In genomic region chr7:75931676-75932075, GRCh38 we compare ENCODE assay signal across 13 cellular contexts. TPM values are rescaled to one million over a fixed set of nuclear protein-coding genes. Genes with fewer than 3 reads are reported as not detected.
DNase-seq lines count a peak whose midpoint lies in the region; ATAC-seq and TF ChIP-seq lines count a peak whose summit lies in the region.
"Had no signal": no experiment of that assay in that cellular context is flagged by ENCODE, and none has a peak within 500 bp of the region (broad histone marks: within the 10 kb centered on the region; RNA-seq: fewer than 3 reads in every experiment).

No MANE protein-coding gene starts in this region.

- DNase-seq in DMS 273 (lab: John Stamatoyannopoulos, UW; ENCODE audit: unreplicated experiment): peak; percentile 99
- DNase-seq in NCI-H146 (lab: John Stamatoyannopoulos, UW): peak; percentile 96
- DNase-seq in NCI-H524 (lab: John Stamatoyannopoulos, UW): peak; percentile 96 to 98
- DNase-seq in glutamatergic neuron: peak; percentile 71
- DNase-seq in NCI-H226: no peak
- no peak for DNase-seq in GM23248
- DNase-seq: activated CD4-positive, alpha-beta T cell treated with anti-CD3 and anti-CD28 coated beads for 1 hour; activated T-cell treated with anti-CD3 and anti-CD28 coated beads, Interleukin-2, amount 50 U/mL, for 4 hours; H7; stimulated activated naive CD8-positive, alpha-beta T cell treated with anti-CD3 and anti-CD28 coated beads, Interleukin-15, amount 100 ng/mL, for 72 hours had no signal

- no peak overlapping the region for H3K4me2 ChIP-seq in GM23248 (ENCODE audit: unreplicated experiment)

- H3K9me2 ChIP-seq in GM23248 (ENCODE audit: insufficient read depth): no peaks in the 10 kb centered on the region

- H3K36me3 Mint-ChIP-seq in glutamatergic neuron (ENCODE audit: unreplicated experiment): no peaks in the 10 kb centered on the region

- H3K36me3 ChIP-seq in GM23248 (ENCODE audit: low read depth): no peaks in the 10 kb centered on the region

- no peak overlapping the region for H3K27ac ChIP-seq in GM23248

- H3K9me3 ChIP-seq in GM23248 (ENCODE audit: low read depth): no peaks in the 10 kb centered on the region

- no peak overlapping the region for H3K9ac ChIP-seq in GM23248

- 62 to 71% methylated on average over 5 of the region's 5 CpGs for WGBS in GM23248 (ENCODE audit: low coverage in 1 of 2, low lambda C conversion rate in 2 of 2, missing lambda C conversion rate in 2 of 2), 2 experiments

- peaks cover 14% of the 10 kb centered on the region for H3K27me3 Mint-ChIP-seq in glutamatergic neuron (ENCODE audit: unreplicated experiment)
- H3K27me3 Mint-ChIP-seq: IgD-negative memory B cell; stimulated activated naive CD8-positive, alpha-beta T cell treated with anti-CD3 and anti-CD28 coated beads, Interleukin-15, amount 100 ng/mL, for 72 hours had no signal

- H3F3A ChIP-seq in GM23248 (ENCODE audit: insufficient read depth): no peaks in the 10 kb centered on the region

- in situ Hi-C loops in GM23248 (cut with MboI): no loop called here

- no peak overlapping the region for H3K4me3 ChIP-seq in GM23248

- peak overlapping the region; percentile 94 for H3K27ac Mint-ChIP-seq in glutamatergic neuron (ENCODE audit: unreplicated experiment)

- H3K9me3 Mint-ChIP-seq in glutamatergic neuron (ENCODE audit: unreplicated experiment): peaks cover 4% of the 10 kb centered on the region
- H3K9me3 Mint-ChIP-seq: stimulated activated naive CD8-positive, alpha-beta T cell treated with anti-CD3 and anti-CD28 coated beads, Interleukin-15, amount 100 ng/mL, for 72 hours had no signal

- H3K79me2 ChIP-seq in GM23248 (ENCODE audit: insufficient read depth): peaks cover 71% of the 10 kb centered on the region

- no peaks in the 10 kb centered on the region for H3K27me3 ChIP-seq in GM23248 (replicated peaks; ENCODE audit: insufficient read depth)

- ATAC-seq in HG03442 (IDR thresholded peaks at IDR 0.05; ENCODE audit: unreplicated experiment) (no peak), GM21717 (IDR thresholded peaks at IDR 0.05; ENCODE audit: unreplicated experiment) (no peak)
- ATAC-seq: activated T-cell treated with anti-CD3 and anti-CD28 coated beads, Interleukin-2, amount 50 U/mL, for 4 hours; stimulated activated naive CD8-positive, alpha-beta T cell treated with anti-CD3 and anti-CD28 coated beads, Interleukin-15, amount 100 ng/mL, for 72 hours had no signal

- no peaks in the 10 kb centered on the region for H4K20me1 ChIP-seq in GM23248 (ENCODE audit: insufficient read depth)

- no peak overlapping the region for H2AFZ ChIP-seq in GM23248

- TF ChIP-seq CTCF in glutamatergic neuron (IDR thresholded peaks at IDR 0.05; ENCODE audit: partially characterized antibody, unreplicated experiment): no peak

- peak overlapping the region; percentile 66 for H3K4me3 Mint-ChIP-seq in glutamatergic neuron (ENCODE audit: unreplicated experiment)
- H3K4me3 Mint-ChIP-seq: activated T-cell treated with anti-CD3 and anti-CD28 coated beads, Interleukin-2, amount 50 U/mL, for 4 hours; IgD-negative memory B cell; stimulated activated naive CD8-positive, alpha-beta T cell treated with anti-CD3 and anti-CD28 coated beads, Interleukin-15, amount 100 ng/mL, for 72 hours had no signal

- H3K4me1 Mint-ChIP-seq in glutamatergic neuron (ENCODE audit: low read depth, unreplicated experiment): peaks cover 16% of the 10 kb centered on the region

- no peaks in the 10 kb centered on the region for H3K4me1 ChIP-seq in GM23248 (ENCODE audit: insufficient read depth)

RNA-seq across cellular contexts. Expression of gene POR, which starts 16.7 kb away (rescaled TPM):
- total RNA-seq in glutamatergic neuron (ENCODE audit: unreplicated experiment): 119 TPM
- 38.2 and 42.7 TPM in 2 replicates for total RNA-seq in GM23248 (2014; rRNA removed; shearing (Covaris generic))
- polyA plus RNA-seq in GM23248 (2016; fragmentation: Nextera tagmentation; extraction: Ambion mirVana): 54.4 and 58.6 TPM in 2 replicates

RNA-seq across cellular contexts. Expression of gene RHBDD2, which starts 52.8 kb away (rescaled TPM):
- total RNA-seq in glutamatergic neuron (ENCODE audit: unreplicated experiment): 85.6 TPM
- total RNA-seq in GM23248 (2014; rRNA removed; shearing (Covaris generic)): 28.1 and 35.5 TPM in 2 replicates
- 61.0 and 62.2 TPM in 2 replicates for polyA plus RNA-seq in GM23248 (2016; fragmentation: Nextera tagmentation; extraction: Ambion mirVana)

Comparison
In these comparisons a context has a peak if more than half of its experiments do, and no peak if none do; other contexts are left out.
1. DNase-seq: peak in DMS 273 (single experiment), NCI-H146 (single experiment), NCI-H524 (2 of 2) and glutamatergic neuron (single experiment); none in NCI-H226 (single experiment) and GM23248 (single experiment).